Comparison of ENCODE assay signal across 1 cellular context in genomic region chr5:134127376-134127861, GRCh38.
TF ChIP-seq lines count a peak whose summit lies in the region.

No MANE protein-coding gene starts in this region.

TF ChIP-seq in GM12878, 131 proteins besides CTCF, POLR2A, EP300 and RAD21 (continued from another document and continues in another):
- TF ChIP-seq, protein P1, sequence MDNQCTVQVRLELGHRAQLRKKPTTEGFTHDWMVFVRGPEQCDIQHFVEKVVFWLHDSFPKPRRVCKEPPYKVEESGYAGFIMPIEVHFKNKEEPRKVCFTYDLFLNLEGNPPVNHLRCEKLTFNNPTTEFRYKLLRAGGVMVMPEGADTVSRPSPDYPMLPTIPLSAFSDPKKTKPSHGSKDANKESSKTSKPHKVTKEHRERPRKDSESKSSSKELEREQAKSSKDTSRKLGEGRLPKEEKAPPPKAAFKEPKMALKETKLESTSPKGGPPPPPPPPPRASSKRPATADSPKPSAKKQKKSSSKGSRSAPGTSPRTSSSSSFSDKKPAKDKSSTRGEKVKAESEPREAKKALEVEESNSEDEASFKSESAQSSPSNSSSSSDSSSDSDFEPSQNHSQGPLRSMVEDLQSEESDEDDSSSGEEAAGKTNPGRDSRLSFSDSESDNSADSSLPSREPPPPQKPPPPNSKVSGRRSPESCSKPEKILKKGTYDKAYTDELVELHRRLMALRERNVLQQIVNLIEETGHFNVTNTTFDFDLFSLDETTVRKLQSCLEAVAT (IDR thresholded peaks at IDR 0.05) = no peak
- TF ChIP-seq ESRRA (IDR thresholded peaks at IDR 0.05; ENCODE audit: low read length) = no peak
- 0 out of 2 replicates have a peak, but pooled peaks have one; percentile 42 for TF ChIP-seq RCOR1 (conservative IDR thresholded peaks at IDR 0.05; ENCODE audit: low read depth, low read length)
- TF ChIP-seq IRF4 (IDR thresholded peaks at IDR 0.05; ENCODE audit: low read depth, low read length) = peak; percentile 57
- TF ChIP-seq MAX (IDR thresholded peaks at IDR 0.05; ENCODE audit: low read depth, low read length) = no peak
- no peak for TF ChIP-seq ZNF274 (IDR thresholded peaks at IDR 0.05; ENCODE audit: insufficient read depth, insufficient read length)
- TF ChIP-seq ZZZ3 (IDR thresholded peaks at IDR 0.05; ENCODE audit: control insufficient read depth, insufficient read length, low read depth) = no peak
- TF ChIP-seq, protein P2, sequence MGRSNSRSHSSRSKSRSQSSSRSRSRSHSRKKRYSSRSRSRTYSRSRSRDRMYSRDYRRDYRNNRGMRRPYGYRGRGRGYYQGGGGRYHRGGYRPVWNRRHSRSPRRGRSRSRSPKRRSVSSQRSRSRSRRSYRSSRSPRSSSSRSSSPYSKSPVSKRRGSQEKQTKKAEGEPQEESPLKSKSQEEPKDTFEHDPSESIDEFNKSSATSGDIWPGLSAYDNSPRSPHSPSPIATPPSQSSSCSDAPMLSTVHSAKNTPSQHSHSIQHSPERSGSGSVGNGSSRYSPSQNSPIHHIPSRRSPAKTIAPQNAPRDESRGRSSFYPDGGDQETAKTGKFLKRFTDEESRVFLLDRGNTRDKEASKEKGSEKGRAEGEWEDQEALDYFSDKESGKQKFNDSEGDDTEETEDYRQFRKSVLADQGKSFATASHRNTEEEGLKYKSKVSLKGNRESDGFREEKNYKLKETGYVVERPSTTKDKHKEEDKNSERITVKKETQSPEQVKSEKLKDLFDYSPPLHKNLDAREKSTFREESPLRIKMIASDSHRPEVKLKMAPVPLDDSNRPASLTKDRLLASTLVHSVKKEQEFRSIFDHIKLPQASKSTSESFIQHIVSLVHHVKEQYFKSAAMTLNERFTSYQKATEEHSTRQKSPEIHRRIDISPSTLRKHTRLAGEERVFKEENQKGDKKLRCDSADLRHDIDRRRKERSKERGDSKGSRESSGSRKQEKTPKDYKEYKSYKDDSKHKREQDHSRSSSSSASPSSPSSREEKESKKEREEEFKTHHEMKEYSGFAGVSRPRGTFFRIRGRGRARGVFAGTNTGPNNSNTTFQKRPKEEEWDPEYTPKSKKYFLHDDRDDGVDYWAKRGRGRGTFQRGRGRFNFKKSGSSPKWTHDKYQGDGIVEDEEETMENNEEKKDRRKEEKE (IDR thresholded peaks at IDR 0.05) = no peak
- TF ChIP-seq, protein P3, sequence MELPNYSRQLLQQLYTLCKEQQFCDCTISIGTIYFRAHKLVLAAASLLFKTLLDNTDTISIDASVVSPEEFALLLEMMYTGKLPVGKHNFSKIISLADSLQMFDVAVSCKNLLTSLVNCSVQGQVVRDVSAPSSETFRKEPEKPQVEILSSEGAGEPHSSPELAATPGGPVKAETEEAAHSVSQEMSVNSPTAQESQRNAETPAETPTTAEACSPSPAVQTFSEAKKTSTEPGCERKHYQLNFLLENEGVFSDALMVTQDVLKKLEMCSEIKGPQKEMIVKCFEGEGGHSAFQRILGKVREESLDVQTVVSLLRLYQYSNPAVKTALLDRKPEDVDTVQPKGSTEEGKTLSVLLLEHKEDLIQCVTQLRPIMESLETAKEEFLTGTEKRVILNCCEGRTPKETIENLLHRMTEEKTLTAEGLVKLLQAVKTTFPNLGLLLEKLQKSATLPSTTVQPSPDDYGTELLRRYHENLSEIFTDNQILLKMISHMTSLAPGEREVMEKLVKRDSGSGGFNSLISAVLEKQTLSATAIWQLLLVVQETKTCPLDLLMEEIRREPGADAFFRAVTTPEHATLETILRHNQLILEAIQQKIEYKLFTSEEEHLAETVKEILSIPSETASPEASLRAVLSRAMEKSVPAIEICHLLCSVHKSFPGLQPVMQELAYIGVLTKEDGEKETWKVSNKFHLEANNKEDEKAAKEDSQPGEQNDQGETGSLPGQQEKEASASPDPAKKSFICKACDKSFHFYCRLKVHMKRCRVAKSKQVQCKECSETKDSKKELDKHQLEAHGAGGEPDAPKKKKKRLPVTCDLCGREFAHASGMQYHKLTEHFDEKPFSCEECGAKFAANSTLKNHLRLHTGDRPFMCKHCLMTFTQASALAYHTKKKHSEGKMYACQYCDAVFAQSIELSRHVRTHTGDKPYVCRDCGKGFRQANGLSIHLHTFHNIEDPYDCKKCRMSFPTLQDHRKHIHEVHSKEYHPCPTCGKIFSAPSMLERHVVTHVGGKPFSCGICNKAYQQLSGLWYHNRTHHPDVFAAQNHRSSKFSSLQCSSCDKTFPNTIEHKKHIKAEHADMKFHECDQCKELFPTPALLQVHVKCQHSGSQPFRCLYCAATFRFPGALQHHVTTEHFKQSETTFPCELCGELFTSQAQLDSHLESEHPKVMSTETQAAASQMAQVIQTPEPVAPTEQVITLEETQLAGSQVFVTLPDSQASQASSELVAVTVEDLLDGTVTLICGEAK (IDR thresholded peaks at IDR 0.05; ENCODE audit: borderline replicate concordance) = no peak
- TF ChIP-seq, protein P4, sequence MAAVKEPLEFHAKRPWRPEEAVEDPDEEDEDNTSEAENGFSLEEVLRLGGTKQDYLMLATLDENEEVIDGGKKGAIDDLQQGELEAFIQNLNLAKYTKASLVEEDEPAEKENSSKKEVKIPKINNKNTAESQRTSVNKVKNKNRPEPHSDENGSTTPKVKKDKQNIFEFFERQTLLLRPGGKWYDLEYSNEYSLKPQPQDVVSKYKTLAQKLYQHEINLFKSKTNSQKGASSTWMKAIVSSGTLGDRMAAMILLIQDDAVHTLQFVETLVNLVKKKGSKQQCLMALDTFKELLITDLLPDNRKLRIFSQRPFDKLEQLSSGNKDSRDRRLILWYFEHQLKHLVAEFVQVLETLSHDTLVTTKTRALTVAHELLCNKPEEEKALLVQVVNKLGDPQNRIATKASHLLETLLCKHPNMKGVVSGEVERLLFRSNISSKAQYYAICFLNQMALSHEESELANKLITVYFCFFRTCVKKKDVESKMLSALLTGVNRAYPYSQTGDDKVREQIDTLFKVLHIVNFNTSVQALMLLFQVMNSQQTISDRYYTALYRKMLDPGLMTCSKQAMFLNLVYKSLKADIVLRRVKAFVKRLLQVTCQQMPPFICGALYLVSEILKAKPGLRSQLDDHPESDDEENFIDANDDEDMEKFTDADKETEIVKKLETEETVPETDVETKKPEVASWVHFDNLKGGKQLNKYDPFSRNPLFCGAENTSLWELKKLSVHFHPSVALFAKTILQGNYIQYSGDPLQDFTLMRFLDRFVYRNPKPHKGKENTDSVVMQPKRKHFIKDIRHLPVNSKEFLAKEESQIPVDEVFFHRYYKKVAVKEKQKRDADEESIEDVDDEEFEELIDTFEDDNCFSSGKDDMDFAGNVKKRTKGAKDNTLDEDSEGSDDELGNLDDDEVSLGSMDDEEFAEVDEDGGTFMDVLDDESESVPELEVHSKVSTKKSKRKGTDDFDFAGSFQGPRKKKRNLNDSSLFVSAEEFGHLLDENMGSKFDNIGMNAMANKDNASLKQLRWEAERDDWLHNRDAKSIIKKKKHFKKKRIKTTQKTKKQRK (IDR thresholded peaks at IDR 0.05; ENCODE audit: low read depth, low read length) = no peak
- no peak for TF ChIP-seq PAX8 (IDR thresholded peaks at IDR 0.05)
- TF ChIP-seq CBX5 (IDR thresholded peaks at IDR 0.05; ENCODE audit: low read depth) = no peak
- peak; percentile 91 for TF ChIP-seq IKZF1 (conservative IDR thresholded peaks at IDR 0.05)
- TF ChIP-seq CREB1 (IDR thresholded peaks at IDR 0.05; ENCODE audit: low read depth) = no peak
- no peak for TF ChIP-seq NKRF (conservative IDR thresholded peaks at IDR 0.05)
- TF ChIP-seq TAF1 (IDR thresholded peaks at IDR 0.05; ENCODE audit: borderline replicate concordance, low read depth, low read length) = no peak
- no peak for TF ChIP-seq SP1 (IDR thresholded peaks at IDR 0.05; ENCODE audit: low read depth, low read length)
- peak; percentile 97 for TF ChIP-seq SPI1 (IDR thresholded peaks at IDR 0.05; ENCODE audit: borderline replicate concordance, insufficient read depth, low read depth, low read length)
- no peak for TF ChIP-seq BMI1 (IDR thresholded peaks at IDR 0.05; ENCODE audit: borderline replicate concordance)
- no peak for TF ChIP-seq CHD4 (IDR thresholded peaks at IDR 0.05)
- TF ChIP-seq E4F1 (IDR thresholded peaks at IDR 0.05; ENCODE audit: borderline replicate concordance, partially characterized antibody) = no peak
- peak; percentile 89 to 92 for TF ChIP-seq IKZF2 (IDR thresholded peaks at IDR 0.05)
- no peak for TF ChIP-seq SIX5 (IDR thresholded peaks at IDR 0.05; ENCODE audit: low read depth, low read length, severe bottlenecking)
- no peak for TF ChIP-seq SUZ12 (IDR thresholded peaks at IDR 0.05; ENCODE audit: unreplicated experiment)
- TF ChIP-seq, protein P5, sequence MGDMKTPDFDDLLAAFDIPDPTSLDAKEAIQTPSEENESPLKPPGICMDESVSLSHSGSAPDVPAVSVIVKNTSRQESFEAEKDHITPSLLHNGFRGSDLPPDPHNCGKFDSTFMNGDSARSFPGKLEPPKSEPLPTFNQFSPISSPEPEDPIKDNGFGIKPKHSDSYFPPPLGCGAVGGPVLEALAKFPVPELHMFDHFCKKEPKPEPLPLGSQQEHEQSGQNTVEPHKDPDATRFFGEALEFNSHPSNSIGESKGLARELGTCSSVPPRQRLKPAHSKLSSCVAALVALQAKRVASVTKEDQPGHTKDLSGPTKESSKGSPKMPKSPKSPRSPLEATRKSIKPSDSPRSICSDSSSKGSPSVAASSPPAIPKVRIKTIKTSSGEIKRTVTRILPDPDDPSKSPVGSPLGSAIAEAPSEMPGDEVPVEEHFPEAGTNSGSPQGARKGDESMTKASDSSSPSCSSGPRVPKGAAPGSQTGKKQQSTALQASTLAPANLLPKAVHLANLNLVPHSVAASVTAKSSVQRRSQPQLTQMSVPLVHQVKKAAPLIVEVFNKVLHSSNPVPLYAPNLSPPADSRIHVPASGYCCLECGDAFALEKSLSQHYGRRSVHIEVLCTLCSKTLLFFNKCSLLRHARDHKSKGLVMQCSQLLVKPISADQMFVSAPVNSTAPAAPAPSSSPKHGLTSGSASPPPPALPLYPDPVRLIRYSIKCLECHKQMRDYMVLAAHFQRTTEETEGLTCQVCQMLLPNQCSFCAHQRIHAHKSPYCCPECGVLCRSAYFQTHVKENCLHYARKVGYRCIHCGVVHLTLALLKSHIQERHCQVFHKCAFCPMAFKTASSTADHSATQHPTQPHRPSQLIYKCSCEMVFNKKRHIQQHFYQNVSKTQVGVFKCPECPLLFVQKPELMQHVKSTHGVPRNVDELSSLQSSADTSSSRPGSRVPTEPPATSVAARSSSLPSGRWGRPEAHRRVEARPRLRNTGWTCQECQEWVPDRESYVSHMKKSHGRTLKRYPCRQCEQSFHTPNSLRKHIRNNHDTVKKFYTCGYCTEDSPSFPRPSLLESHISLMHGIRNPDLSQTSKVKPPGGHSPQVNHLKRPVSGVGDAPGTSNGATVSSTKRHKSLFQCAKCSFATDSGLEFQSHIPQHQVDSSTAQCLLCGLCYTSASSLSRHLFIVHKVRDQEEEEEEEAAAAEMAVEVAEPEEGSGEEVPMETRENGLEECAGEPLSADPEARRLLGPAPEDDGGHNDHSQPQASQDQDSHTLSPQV (IDR thresholded peaks at IDR 0.05) = no peak
- no peak for TF ChIP-seq NRF1 (conservative IDR thresholded peaks at IDR 0.05; ENCODE audit: low read depth, low read length)
- no peak for TF ChIP-seq FOXM1 (IDR thresholded peaks at IDR 0.05; ENCODE audit: low read depth, low read length)
- TF ChIP-seq, protein P6, sequence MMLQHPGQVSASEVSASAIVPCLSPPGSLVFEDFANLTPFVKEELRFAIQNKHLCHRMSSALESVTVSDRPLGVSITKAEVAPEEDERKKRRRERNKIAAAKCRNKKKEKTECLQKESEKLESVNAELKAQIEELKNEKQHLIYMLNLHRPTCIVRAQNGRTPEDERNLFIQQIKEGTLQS (IDR thresholded peaks at IDR 0.05; ENCODE audit: borderline replicate concordance, extremely low read depth, low read depth, low read length) = no peak
- TF ChIP-seq TCF3 (IDR thresholded peaks at IDR 0.05; ENCODE audit: borderline replicate concordance, insufficient read depth, low read depth, low read length) = no peak
- TF ChIP-seq, protein P7, sequence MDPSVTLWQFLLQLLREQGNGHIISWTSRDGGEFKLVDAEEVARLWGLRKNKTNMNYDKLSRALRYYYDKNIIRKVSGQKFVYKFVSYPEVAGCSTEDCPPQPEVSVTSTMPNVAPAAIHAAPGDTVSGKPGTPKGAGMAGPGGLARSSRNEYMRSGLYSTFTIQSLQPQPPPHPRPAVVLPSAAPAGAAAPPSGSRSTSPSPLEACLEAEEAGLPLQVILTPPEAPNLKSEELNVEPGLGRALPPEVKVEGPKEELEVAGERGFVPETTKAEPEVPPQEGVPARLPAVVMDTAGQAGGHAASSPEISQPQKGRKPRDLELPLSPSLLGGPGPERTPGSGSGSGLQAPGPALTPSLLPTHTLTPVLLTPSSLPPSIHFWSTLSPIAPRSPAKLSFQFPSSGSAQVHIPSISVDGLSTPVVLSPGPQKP (IDR thresholded peaks at IDR 0.05; ENCODE audit: low read depth, low read length) = no peak
